24 cellular contexts compared by ENCODE assay signal in genomic region chr14:79783061-79783460, GRCh38.
DNase-seq lines count a peak whose midpoint lies in the region; FAIRE-seq and TF ChIP-seq lines count a peak whose summit lies in the region.
"Had no signal": no experiment of that assay in that cellular context is flagged by ENCODE, and none has a peak within 500 bp of the region (broad histone marks: within the 10 kb centered on the region; RNA-seq: fewer than 3 reads in every experiment).

No MANE protein-coding gene starts in this region.

- H3K9me2 ChIP-seq in hepatocyte (replicated peaks; ENCODE audit: insufficient read depth) = no peaks in the 10 kb centered on the region

- no peak overlapping the region for H2AFZ ChIP-seq in hepatocyte

- 39% methylated on average over 4 of the region's 4 CpGs for WGBS in hepatocyte (ENCODE audit: low lambda C conversion rate, missing lambda C conversion rate)
- 7 to 45% (median 21%) methylated on average over 4 of the region's 4 CpGs for WGBS in small intestine, 3 donors

- peaks cover 3% of the 10 kb centered on the region for H3K9me3 ChIP-seq in hepatocyte (ENCODE audit: low read depth)
- H3K9me3 ChIP-seq in small intestine (ENCODE audit: control insufficient read depth, low read depth) = no peaks in the 10 kb centered on the region
- H3K9me3 ChIP-seq in vagina = no peaks in the 10 kb centered on the region
- H3K9me3 ChIP-seq: Peyer's patch had no signal

- H3K27me3 ChIP-seq in hepatocyte = no peaks in the 10 kb centered on the region
- no peaks in the 10 kb centered on the region for H3K27me3 ChIP-seq in small intestine (ENCODE audit: control insufficient read depth in 2 of 2, insufficient read depth in 2 of 2, low read length in 2 of 2)
- no peaks in the 10 kb centered on the region for H3K27me3 ChIP-seq in vagina
- H3K27me3 ChIP-seq: Peyer's patch had no signal

- H3K4me2 ChIP-seq in hepatocyte = peak overlapping the region; percentile 40
- H3K4me2 ChIP-seq: KMS-11 had no signal

- FAIRE-seq in small intestine (lab: Jason Lieb, UNC) = no peak
- FAIRE-seq: D721Med, GM19239, H1, HTR-8/SVneo had no signal

- intact Hi-C loops in vagina (cut with DNase I) = no loop called here

- H4K20me1 ChIP-seq in hepatocyte (ENCODE audit: insufficient read depth, poor library complexity, severe bottlenecking) = no peaks in the 10 kb centered on the region

- no peak for TF ChIP-seq POLR2A in vagina (IDR thresholded peaks at IDR 0.05)

- TF ChIP-seq CTCF in hepatocyte (IDR thresholded peaks at IDR 0.05; ENCODE audit: poor library complexity) (no peak), vagina (IDR thresholded peaks at IDR 0.05) (no peak)

- H3K4me1 ChIP-seq in hepatocyte (ENCODE audit: insufficient read depth) (peaks cover 9% of the 10 kb centered on the region), small intestine (ENCODE audit: control insufficient read depth in 2 of 2, insufficient read depth in 1 of 2, low read depth in 1 of 2, low read length in 1 of 2) (no peaks in the 10 kb centered on the region), vagina (no peaks in the 10 kb centered on the region)
- H3K4me1 ChIP-seq: Peyer's patch had no signal

- no peaks in the 10 kb centered on the region for H3K79me2 ChIP-seq in hepatocyte

- H3K4me3 ChIP-seq in hepatocyte = no peak overlapping the region
- H3K4me3 ChIP-seq in small intestine (ENCODE audit: low read depth in 1 of 2, low read length in 2 of 2) = no peak overlapping the region
- H3K4me3 ChIP-seq in vagina = no peak overlapping the region
- H3K4me3 ChIP-seq: Peyer's patch had no signal

- peak; percentile 43 for DNase-seq in NCI-H1105 treated with DMSO at 0.1 percent for 48 hours (lab: John Stamatoyannopoulos, UW)
- DNase-seq in NCI-H1105 (lab: John Stamatoyannopoulos, UW) = no peak
- DNase-seq in NCI-H2227 treated with DMSO at 0.1 percent for 48 hours (lab: John Stamatoyannopoulos, UW) = peak; percentile 76
- DNase-seq in hepatocyte (ENCODE audit: low spot score) = no peak
- peak; percentile 20 for DNase-seq in small intestine
- no peak for DNase-seq in Kasumi-1 (lab: John Stamatoyannopoulos, UW)
- DNase-seq in AG08396 (ENCODE audit: low spot score) = no peak
- no peak for DNase-seq in vagina (ENCODE audit: extremely low spot score in 2 of 2)
- DNase-seq: 8988T; CD8-positive, alpha-beta memory T cell; DMS79; MV-4-11; NCI-H146; NCI-H2029; NCI-H2171 treated with DMSO at 0.1 percent for 48 hours; NCI-H446 treated with DMSO at 0.1 percent for 48 hours; NCI-H526 treated with DMSO at 0.1 percent for 48 hours; Peyer's patch had no signal

- H3K36me3 ChIP-seq in hepatocyte (replicated peaks; ENCODE audit: insufficient read depth, low read depth) (no peaks in the 10 kb centered on the region), small intestine (ENCODE audit: control insufficient read depth in 2 of 2, insufficient read depth in 2 of 2, low read length in 2 of 2) (no peaks in the 10 kb centered on the region), vagina (no peaks in the 10 kb centered on the region)
- H3K36me3 ChIP-seq: Peyer's patch had no signal

- H3K27ac ChIP-seq in hepatocyte (no peak overlapping the region), small intestine (ENCODE audit: low read depth in 1 of 2, low read length in 1 of 2) (no peak overlapping the region), vagina (no peak overlapping the region)
- H3K27ac ChIP-seq: C4-2B, KMS-11, Peyer's patch had no signal

Comparison
In these comparisons a context has a peak if more than half of its experiments do, and no peak if none do; other contexts are left out.
1. DNase-seq: peak in NCI-H1105 treated with DMSO at 0.1 percent for 48 hours (single experiment), NCI-H2227 treated with DMSO at 0.1 percent for 48 hours (single experiment) and small intestine (single experiment); none in NCI-H1105 (single experiment), hepatocyte (single experiment), Kasumi-1 (0 of 2), AG08396 (single experiment) and vagina (0 of 2).